In the genomic region with DNA sequence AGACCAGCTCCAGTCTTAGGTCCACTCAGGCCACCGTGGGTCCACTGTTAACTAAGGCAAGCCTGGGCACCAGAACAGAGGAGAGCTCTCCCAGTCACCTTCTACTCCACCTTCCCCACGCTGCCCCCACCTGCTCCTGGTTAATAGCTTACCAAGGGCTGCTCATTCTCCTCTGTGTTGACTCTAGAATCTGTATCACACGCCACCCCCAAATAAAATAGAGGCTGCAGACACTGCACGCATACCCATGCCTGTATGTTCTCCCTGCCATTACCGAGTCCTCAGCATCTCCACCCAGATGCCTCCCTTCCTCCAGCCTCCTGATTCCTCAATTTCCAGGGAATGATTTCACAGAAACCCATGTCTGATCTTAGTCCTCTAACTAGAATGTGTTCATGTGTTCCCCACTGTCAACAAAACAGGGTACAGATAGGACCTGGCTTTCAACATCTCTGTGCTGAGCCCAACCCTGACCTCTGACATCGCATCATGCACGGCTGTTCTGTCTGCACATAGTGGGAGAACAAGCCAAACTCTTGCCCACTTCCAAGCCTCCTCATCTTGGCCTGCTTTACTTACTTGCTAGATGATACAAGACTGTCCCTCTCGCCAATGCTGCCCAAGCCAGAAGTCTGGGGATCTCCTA, we compare ENCODE assay signal across 28 cellular contexts. TPM values are rescaled to one million over a fixed set of nuclear protein-coding genes. Genes with fewer than 3 reads are reported as not detected.
DNase-seq lines count a peak whose midpoint lies in the region; ATAC-seq and TF ChIP-seq lines count a peak whose summit lies in the region.
"Had no signal": no experiment of that assay in that cellular context is flagged by ENCODE, and none has a peak within 500 bp of the region (broad histone marks: within the 10 kb centered on the region; RNA-seq: fewer than 3 reads in every experiment).

No MANE protein-coding gene starts in this region.

- H3K36me3 Mint-ChIP-seq in Caco-2 (ENCODE audit: insufficient read depth, unreplicated experiment) (peaks cover 5% of the 10 kb centered on the region), glutamatergic neuron (ENCODE audit: unreplicated experiment) (no peaks in the 10 kb centered on the region)
- H3K36me3 Mint-ChIP-seq in activated naive CD8-positive, alpha-beta T cell treated with anti-CD3 and anti-CD28 coated beads, Interleukin-2, amount 50 U/mL, for 24 hours (ENCODE audit: low read depth) = no peaks in the 10 kb centered on the region
- H3K36me3 Mint-ChIP-seq: natural killer cell had no signal

- peaks cover 21% of the 10 kb centered on the region for H3K4me1 ChIP-seq in Caco-2
- H3K4me1 ChIP-seq in mucosa of descending colon (ENCODE audit: low read depth) = peaks cover 25% of the 10 kb centered on the region

- BruUV-seq in Caco-2 (replicated peaks; lab: Mats Ljungman, UMichigan) = no TSS peak

- no peaks in the 10 kb centered on the region for H3K27me3 ChIP-seq in Caco-2 (replicated peaks; ENCODE audit: control insufficient read depth, insufficient read depth, low read length)
- H3K27me3 ChIP-seq: BLaER1 treated with 17β-estradiol and CSF1 and Interleukin-3, amounts not matched to agents 10 nM and 100 nM; heart right ventricle had no signal

- DNase-seq in Caco-2 = peak; percentile 62 to 65
- DNase-seq in HuH-7 (ENCODE audit: low spot score) = peak; percentile 24
- no peak for DNase-seq in glutamatergic neuron
- DNase-seq in mucosa of descending colon = peak in 2 of 3 donors; percentile 32 to 67
- no peak for DNase-seq in activated naive CD8-positive, alpha-beta T cell treated with anti-CD3 and anti-CD28 coated beads, Interleukin-2, amount 50 U/mL, for 24 hours
- DNase-seq in stimulated activated CD4-positive, alpha-beta T cell treated with anti-CD3 and anti-CD28 coated beads, Interleukin-4, amount 100 ng/mL, for 24 hours = no peak
- DNase-seq: activated B cell treated with CpG ODN at 0.5 μM for 24 hours; activated naive CD4-positive, alpha-beta T cell treated with anti-CD3 and anti-CD28 coated beads for 36 hours; endodermal cell; foreskin fibroblast; heart right ventricle; left ventricle myocardium inferior; midbrain; natural killer cell; NCI-H524 treated with DMSO at 0.1 percent for 48 hours; occipital lobe; SIG-M5; stimulated activated CD4-positive, alpha-beta T cell treated with anti-CD3 and anti-CD28 coated beads, Interleukin-2, amount 100 ng/mL, for 24 hours; substantia nigra; SW 1271 had no signal

- CTCF ChIA-PET in Caco-2 (lab: Charles Lee) = no interaction called here

- intact Hi-C loops in Caco-2 (cut with micrococcal nuclease; ENCODE audit: unreplicated experiment) = loop anchor here (5.0 kb wide), 1 partner anchor 119 kb away; no protein-coding TSS in a partner anchor
- intact Hi-C loops in mucosa of descending colon (cut with DNase I, micrococcal nuclease) = no loop called here

- POLR2A ChIA-PET in Caco-2 (lab: Charles Lee) = no interaction called here

- H3K36me3 ChIP-seq in Caco-2 (ENCODE audit: control insufficient read depth, insufficient read depth, low read length) (peaks cover 1% of the 10 kb centered on the region; the same call in 1 of the 2 replicates), mucosa of descending colon (ENCODE audit: low read depth) (peaks cover 3% of the 10 kb centered on the region)

- ATAC-seq in mucosa of descending colon (peak; percentile 88), GM19023 (IDR thresholded peaks at IDR 0.05; ENCODE audit: unreplicated experiment) (no peak), GM21576 (IDR thresholded peaks at IDR 0.05; ENCODE audit: unreplicated experiment) (no peak)
- ATAC-seq in activated naive CD8-positive, alpha-beta T cell treated with anti-CD3 and anti-CD28 coated beads, Interleukin-2, amount 50 U/mL, for 24 hours = no peak
- ATAC-seq: esophagus mucosa, GM12878, heart right ventricle, natural killer cell, Panc1 had no signal

- H3K4me1 Mint-ChIP-seq in Caco-2 (ENCODE audit: low read depth, unreplicated experiment) = peaks cover 39% of the 10 kb centered on the region
- H3K4me1 Mint-ChIP-seq in glutamatergic neuron (ENCODE audit: low read depth, unreplicated experiment) = no peaks in the 10 kb centered on the region
- H3K4me1 Mint-ChIP-seq in activated naive CD8-positive, alpha-beta T cell treated with anti-CD3 and anti-CD28 coated beads, Interleukin-2, amount 50 U/mL, for 24 hours = no peaks in the 10 kb centered on the region
- H3K4me1 Mint-ChIP-seq: activated B cell treated with CpG ODN at 0.5 μM for 24 hours, natural killer cell had no signal

- H3K4me3 Mint-ChIP-seq in Caco-2 (ENCODE audit: unreplicated experiment) (peak overlapping the region; percentile 6), glutamatergic neuron (ENCODE audit: unreplicated experiment) (no peak overlapping the region)
- H3K4me3 Mint-ChIP-seq in activated naive CD8-positive, alpha-beta T cell treated with anti-CD3 and anti-CD28 coated beads, Interleukin-2, amount 50 U/mL, for 24 hours = no peak overlapping the region
- H3K4me3 Mint-ChIP-seq: activated B cell treated with CpG ODN at 0.5 μM for 24 hours; activated naive CD4-positive, alpha-beta T cell treated with anti-CD3 and anti-CD28 coated beads for 36 hours; endodermal cell; IgD-negative memory B cell; natural killer cell; type B pancreatic cell had no signal

- TF ChIP-seq CTCF in Caco-2 (IDR thresholded peaks at IDR 0.05; ENCODE audit: insufficient read depth in 1 of 2, low read depth in 1 of 2, low read length in 1 of 2, severe bottlenecking in 1 of 2, unreplicated experiment in 1 of 2) (no peak), glutamatergic neuron (IDR thresholded peaks at IDR 0.05; ENCODE audit: partially characterized antibody, unreplicated experiment) (no peak), mucosa of descending colon (IDR thresholded peaks at IDR 0.05) (no peak)

- no peaks in the 10 kb centered on the region for H3K9me3 Mint-ChIP-seq in Caco-2 (ENCODE audit: unreplicated experiment)
- H3K9me3 Mint-ChIP-seq in glutamatergic neuron (ENCODE audit: unreplicated experiment) = peaks cover 11% of the 10 kb centered on the region
- H3K9me3 Mint-ChIP-seq in activated naive CD8-positive, alpha-beta T cell treated with anti-CD3 and anti-CD28 coated beads, Interleukin-2, amount 50 U/mL, for 24 hours = no peaks in the 10 kb centered on the region
- H3K9me3 Mint-ChIP-seq: activated B cell treated with CpG ODN at 0.5 μM for 24 hours; activated naive CD4-positive, alpha-beta T cell treated with anti-CD3 and anti-CD28 coated beads for 36 hours; endodermal cell; IgD-negative memory B cell; natural killer cell; type B pancreatic cell had no signal

- H3K4me3 ChIP-seq in Caco-2 (ENCODE audit: low read depth, low read length) (no peak overlapping the region), mucosa of descending colon (no peak overlapping the region)
- H3K4me3 ChIP-seq: BLaER1 treated with 17β-estradiol and CSF1 and Interleukin-3, amounts not matched to agents 10 nM and 100 nM; GM12878; heart right ventricle; left ventricle myocardium inferior had no signal

- H3K27me3 Mint-ChIP-seq in Caco-2 (ENCODE audit: insufficient read depth, unreplicated experiment) (no peaks in the 10 kb centered on the region), glutamatergic neuron (ENCODE audit: unreplicated experiment) (peaks cover 8% of the 10 kb centered on the region)
- no peaks in the 10 kb centered on the region for H3K27me3 Mint-ChIP-seq in activated naive CD8-positive, alpha-beta T cell treated with anti-CD3 and anti-CD28 coated beads, Interleukin-2, amount 50 U/mL, for 24 hours
- H3K27me3 Mint-ChIP-seq: activated B cell treated with CpG ODN at 0.5 μM for 24 hours, IgD-negative memory B cell had no signal

- H3K27ac Mint-ChIP-seq in Caco-2 (ENCODE audit: unreplicated experiment) (peak overlapping the region; percentile 18), glutamatergic neuron (ENCODE audit: unreplicated experiment) (peak overlapping the region; percentile 15)
- no peak overlapping the region for H3K27ac Mint-ChIP-seq in activated naive CD8-positive, alpha-beta T cell treated with anti-CD3 and anti-CD28 coated beads, Interleukin-2, amount 50 U/mL, for 24 hours
- H3K27ac Mint-ChIP-seq: activated B cell treated with CpG ODN at 0.5 μM for 24 hours; activated naive CD4-positive, alpha-beta T cell treated with anti-CD3 and anti-CD28 coated beads for 36 hours; endodermal cell; IgD-negative memory B cell; natural killer cell; type B pancreatic cell had no signal

- no peaks in the 10 kb centered on the region for H3K9me3 ChIP-seq in Caco-2
- no peaks in the 10 kb centered on the region for H3K9me3 ChIP-seq in mucosa of descending colon
- H3K9me3 ChIP-seq: BLaER1 treated with 17β-estradiol and CSF1 and Interleukin-3, amounts not matched to agents 10 nM and 100 nM; heart right ventricle; left ventricle myocardium inferior had no signal

RNA-seq across cellular contexts. Expression of a gene that starts 49.8 kb away (rescaled TPM):
- total RNA-seq in Caco-2 (2022) (45.6 and 46.3 TPM in 2 replicates), glutamatergic neuron (ENCODE audit: unreplicated experiment) (3.0 TPM), mucosa of descending colon (10 to 100 TPM; 37.5 to 75.4 (median 41.5) TPM)

Comparison
In these comparisons a context has a peak if more than half of its experiments do, and no peak if none do; other contexts are left out.
1. DNase-seq: peak in Caco-2 (2 of 2), HuH-7 (single experiment) and mucosa of descending colon (2 of 3); none in glutamatergic neuron (single experiment), activated naive CD8-positive, alpha-beta T cell treated with anti-CD3 and anti-CD28 coated beads, Interleukin-2, amount 50 U/mL, for 24 hours (single experiment) and stimulated activated CD4-positive, alpha-beta T cell treated with anti-CD3 and anti-CD28 coated beads, Interleukin-4, amount 100 ng/mL, for 24 hours (single experiment).